Comparison of ENCODE assay signal across 8 cellular contexts in genomic region chr1:85109475-85109874, GRCh38.
A peak's percentile ranks its signal among the peaks of the same experiment; 100 is the strongest.
DNase-seq lines count a peak whose midpoint lies in the region; ATAC-seq and TF ChIP-seq lines count a peak whose summit lies in the region.

No MANE protein-coding gene starts in this region.

- ATAC-seq in GM18508 (IDR thresholded peaks at IDR 0.05; ENCODE audit: insufficient read depth, unreplicated experiment) (peak; percentile 80), HG03520 (IDR thresholded peaks at IDR 0.05; ENCODE audit: unreplicated experiment) (peak; percentile 74)

- DNase-seq in AML-193 (lab: John Stamatoyannopoulos, UW) = peak; percentile 49 to 51
- DNase-seq in NCI-H82 treated with DMSO at 0.1 percent for 48 hours (lab: John Stamatoyannopoulos, UW; ENCODE audit: unreplicated experiment) = peak; percentile 50
- peak; percentile 6 for DNase-seq in activated T-helper 1 cell treated with Interleukin-2 at 50 U/mL for 16 hours (ENCODE audit: low read depth)
- peak; percentile 50 for DNase-seq in foreskin melanocyte
- no peak for DNase-seq in OCI-M2 (lab: John Stamatoyannopoulos, UW; ENCODE audit: unreplicated experiment)

- H3K27me3 ChIP-seq in parathyroid adenoma (ENCODE audit: control insufficient read depth, insufficient read depth, low read length) = no peaks in the 10 kb centered on the region

- no peak overlapping the region for H3K4me2 ChIP-seq in parathyroid adenoma (ENCODE audit: low read length)

- H3K4me1 ChIP-seq in parathyroid adenoma = no peaks in the 10 kb centered on the region

- H3K4me3 ChIP-seq in parathyroid adenoma (ENCODE audit: low read depth, low read length) = no peak overlapping the region

- no peaks in the 10 kb centered on the region for H3K9me3 ChIP-seq in parathyroid adenoma (ENCODE audit: control insufficient read depth, low read length)

- TF ChIP-seq CTCF in parathyroid adenoma (IDR thresholded peaks at IDR 0.05) = peak; percentile 62

- no peaks in the 10 kb centered on the region for H3K79me2 ChIP-seq in parathyroid adenoma

- no peak overlapping the region for H3K27ac ChIP-seq in parathyroid adenoma

- H3K36me3 ChIP-seq in parathyroid adenoma (ENCODE audit: control insufficient read depth, insufficient read depth, low read length) = no peaks in the 10 kb centered on the region

- no peak overlapping the region for H3K9ac ChIP-seq in parathyroid adenoma

- no peak overlapping the region for H2AFZ ChIP-seq in parathyroid adenoma
